ENCODE assay signal across 8 cellular contexts in the genomic region with DNA sequence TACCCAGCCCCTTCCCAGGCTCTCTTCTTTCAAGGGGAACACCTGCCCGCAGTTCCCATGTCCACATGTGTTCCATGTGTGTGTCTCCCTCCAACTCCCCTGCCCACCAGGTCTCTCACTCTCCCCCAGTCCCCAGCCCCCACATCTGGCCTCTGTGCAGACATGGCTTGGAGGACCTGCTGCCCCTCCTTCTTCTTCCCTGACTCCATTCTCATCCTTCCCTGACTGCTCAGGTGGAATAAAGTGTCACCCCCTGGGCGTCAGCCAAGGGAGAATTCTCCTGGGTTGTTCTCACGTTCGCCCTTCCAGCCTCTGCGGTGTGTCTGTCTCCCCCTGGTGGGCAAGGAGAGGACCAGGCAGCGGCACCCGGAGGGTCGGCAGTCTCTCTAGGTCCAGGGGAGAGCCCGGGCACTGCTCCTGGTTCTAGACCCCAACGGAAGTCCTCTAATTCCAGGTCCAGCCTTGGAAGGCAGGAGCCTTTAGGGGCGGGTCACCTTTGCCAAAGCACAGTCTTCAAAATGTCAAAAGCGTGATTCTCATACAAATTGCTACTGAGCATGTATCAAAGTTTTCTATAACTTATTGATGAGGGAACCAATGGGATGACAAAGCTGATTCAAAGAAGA. TPM values are rescaled to one million over a fixed set of nuclear protein-coding genes. Genes with fewer than 3 reads are reported as not detected.
DNase-seq lines count a peak whose midpoint lies in the region; ATAC-seq and TF ChIP-seq lines count a peak whose summit lies in the region.

No MANE protein-coding gene starts in this region.

- H3K4me1 ChIP-seq in effector memory CD4-positive, alpha-beta T cell (ENCODE audit: control insufficient read depth, insufficient read depth, low read length, poor library complexity, severe bottlenecking), result peaks cover 29% of the 10 kb centered on the region

- peak overlapping the region; percentile 23 for H3K27ac ChIP-seq in effector memory CD4-positive, alpha-beta T cell (ENCODE audit: insufficient read depth, low read length, poor library complexity, severe bottlenecking)

- no peaks in the 10 kb centered on the region for H3K9me3 ChIP-seq in effector memory CD4-positive, alpha-beta T cell (ENCODE audit: control insufficient read depth, low read length)

- H3K4me3 Mint-ChIP-seq in CD14-positive monocyte, result peak overlapping the region; percentile 24 to 42
- H3K4me3 Mint-ChIP-seq in naive thymus-derived CD8-positive, alpha-beta T cell, result peak overlapping the region; percentile 46 to 96 (median 77)

- H3K27me3 Mint-ChIP-seq in CD14-positive monocyte (ENCODE audit: low read depth in 3 of 3), result peaks cover 24 to 44% (median 29%) of the 10 kb centered on the region in 3 donors
- peaks cover 0 to 1% (median 0%) of the 10 kb centered on the region in 5 donors for H3K27me3 Mint-ChIP-seq in naive thymus-derived CD8-positive, alpha-beta T cell

- no peaks in the 10 kb centered on the region for H3K27me3 ChIP-seq in effector memory CD4-positive, alpha-beta T cell (replicated peaks; ENCODE audit: control insufficient read depth, insufficient read depth, low read length, poor library complexity, severe bottlenecking)

- H3K9me3 Mint-ChIP-seq in CD14-positive monocyte, result peaks cover 0 to 2% (median 0%) of the 10 kb centered on the region in 7 donors
- H3K9me3 Mint-ChIP-seq in naive thymus-derived CD8-positive, alpha-beta T cell, result no peaks in the 10 kb centered on the region

- no peaks in the 10 kb centered on the region for H3K36me3 ChIP-seq in effector memory CD4-positive, alpha-beta T cell (ENCODE audit: control insufficient read depth, insufficient read depth, low read length)

- peak; percentile 89 for TF ChIP-seq CTCF in CD14-positive monocyte (IDR thresholded peaks at IDR 0.05)

- H3K4me3 ChIP-seq in effector memory CD4-positive, alpha-beta T cell (ENCODE audit: insufficient read depth, low read depth, low read length, poor library complexity, severe bottlenecking), result no peak overlapping the region

- H3K4me1 Mint-ChIP-seq in CD14-positive monocyte, result peaks cover 4% of the 10 kb centered on the region
- peaks cover 38 to 63% (median 50%) of the 10 kb centered on the region in 4 donors for H3K4me1 Mint-ChIP-seq in naive thymus-derived CD8-positive, alpha-beta T cell

- POLR2A ChIA-PET in naive thymus-derived CD8-positive, alpha-beta T cell (lab: Charles Lee), result interaction anchor here (0.6 to 5.0 kb wide), 13 partner anchors 10 to 203 kb away, joined by 3 to 150 read pairs (median 7); a partner anchor contains a TSS

- intact Hi-C loops in CD14-positive monocyte (cut with micrococcal nuclease), result loop anchor here in 1 of 2 donors (5.0 to 10.0 kb wide), 2 partner anchors 56 to 262 kb away; no protein-coding TSS in a partner anchor

- H3K36me3 Mint-ChIP-seq in CD14-positive monocyte, result no peaks in the 10 kb centered on the region
- no peaks in the 10 kb centered on the region for H3K36me3 Mint-ChIP-seq in naive thymus-derived CD8-positive, alpha-beta T cell

- peak; percentile 43 to 72 for ATAC-seq in naive thymus-derived CD8-positive, alpha-beta T cell
- ATAC-seq in stimulated activated naive CD8-positive, alpha-beta T cell treated with anti-CD3 and anti-CD28 coated beads, Interleukin-15, Interleukin-2, amounts not matched to agents 100 U/mL and 50 U/mL, for 24 hours, result peak; percentile 70

- DNase-seq in CD14-positive monocyte (ENCODE audit: low spot score) (no peak), HCEC 1CT (peak; percentile 36), NCI-H526 treated with DMSO at 0.1 percent for 48 hours (lab: John Stamatoyannopoulos, UW) (peak; percentile 43), mesenteric fat pad (ENCODE audit: low spot score) (no peak)
- peak; percentile 73 to 80 for DNase-seq in activated CD4-positive, alpha-beta T cell treated with anti-CD3 and anti-CD28 coated beads, Interleukin-2, amount 50 U/mL, for 48 hours
- DNase-seq in effector memory CD4-positive, alpha-beta T cell, result peak; percentile 46 to 61 (median 47)
- peak; percentile 58 to 88 (median 72) for DNase-seq in naive thymus-derived CD8-positive, alpha-beta T cell
- DNase-seq in stimulated activated naive CD8-positive, alpha-beta T cell treated with anti-CD3 and anti-CD28 coated beads, Interleukin-15, Interleukin-2, amounts not matched to agents 100 U/mL and 50 U/mL, for 24 hours, result peak; percentile 83

- H3K27ac Mint-ChIP-seq in CD14-positive monocyte, result no peak overlapping the region
- H3K27ac Mint-ChIP-seq in naive thymus-derived CD8-positive, alpha-beta T cell, result peak overlapping the region; percentile 87 to 99 (median 96)

RNA-seq across cellular contexts. Expression of a gene that starts 50.5 kb away (rescaled TPM):
- polyA plus RNA-seq in CD14-positive monocyte, result not detected
- total RNA-seq in naive thymus-derived CD8-positive, alpha-beta T cell, result 10 to 100 TPM; 14.3 to 14.9 TPM
- polyA plus RNA-seq in naive thymus-derived CD8-positive, alpha-beta T cell, result 1 to 10 TPM in 1 of 3 donors, under 1 TPM in 2; 0.37 to 2.2 (median 0.88) TPM
- total RNA-seq in mesenteric fat pad, result 6.0 TPM

RNA-seq across cellular contexts. Expression of a gene that starts 57.4 kb away (rescaled TPM):
- polyA plus RNA-seq in CD14-positive monocyte, result not detected
- under 1 TPM in 1 of 2 experiments, not detected in 1; 0.39 TPM for total RNA-seq in naive thymus-derived CD8-positive, alpha-beta T cell
- polyA plus RNA-seq in naive thymus-derived CD8-positive, alpha-beta T cell, result under 1 TPM; 0.27 to 0.56 (median 0.31) TPM
- total RNA-seq in mesenteric fat pad, result 57.7 TPM

Comparison
In these comparisons a context has a peak if more than half of its experiments do, and no peak if none do; other contexts are left out.
1. DNase-seq: peak in HCEC 1CT (single experiment), NCI-H526 treated with DMSO at 0.1 percent for 48 hours (single experiment), activated CD4-positive, alpha-beta T cell treated with anti-CD3 and anti-CD28 coated beads, Interleukin-2, amount 50 U/mL, for 48 hours (2 of 2), effector memory CD4-positive, alpha-beta T cell (3 of 3), naive thymus-derived CD8-positive, alpha-beta T cell (10 of 10) and stimulated activated naive CD8-positive, alpha-beta T cell treated with anti-CD3 and anti-CD28 coated beads, Interleukin-15, Interleukin-2, amounts not matched to agents 100 U/mL and 50 U/mL, for 24 hours (single experiment); none in CD14-positive monocyte (single experiment) and mesenteric fat pad (single experiment).
2. H3K27ac Mint-ChIP-seq: peak in naive thymus-derived CD8-positive, alpha-beta T cell (10 of 10); none in CD14-positive monocyte (0 of 7).
3. RNA of a gene that starts 57.4 kb away (total RNA-seq): 57.7 TPM in mesenteric fat pad (single experiment); 0.39 TPM in naive thymus-derived CD8-positive, alpha-beta T cell; every median in the first group is over 10 times any median in the second.